In genomic region chr13:20998649-20999415, GRCh38 we compare ENCODE assay signal across 1 cellular context.
TF ChIP-seq lines count a peak whose summit lies in the region.

No MANE protein-coding gene starts in this region.

TF ChIP-seq in GM23338, 12 proteins besides CTCF, POLR2A, EP300 and RAD21 (continued from another document):
- TF ChIP-seq ZNF462 (CRISPR knock-in tag; IDR thresholded peaks at IDR 0.05) (no peak), ZNF114 (CRISPR knock-in tag; IDR thresholded peaks at IDR 0.05) (no peak), NANOG (IDR thresholded peaks at IDR 0.05; ENCODE audit: borderline replicate concordance) (no peak), REST (IDR thresholded peaks at IDR 0.05; ENCODE audit: unreplicated experiment) (no peak), EZH2phosphoT487 (IDR thresholded peaks at IDR 0.05; ENCODE audit: unreplicated experiment) (no peak), EZH2 (IDR thresholded peaks at IDR 0.05; ENCODE audit: low read depth, unreplicated experiment) (no peak), JUNB (IDR thresholded peaks at IDR 0.05; ENCODE audit: unreplicated experiment) (no peak), ETS1 (IDR thresholded peaks at IDR 0.05) (no peak), POLR2AphosphoS5 (IDR thresholded peaks at IDR 0.05; ENCODE audit: low read depth) (no peak), ZNF331 (CRISPR knock-in tag; IDR thresholded peaks at IDR 0.05; ENCODE audit: low read depth) (no peak), CREB1 (CRISPR knock-in tag; IDR thresholded peaks at IDR 0.05; ENCODE audit: low read depth) (no peak)
